ENCODE assay signal across 8 cellular contexts in the genomic region with DNA sequence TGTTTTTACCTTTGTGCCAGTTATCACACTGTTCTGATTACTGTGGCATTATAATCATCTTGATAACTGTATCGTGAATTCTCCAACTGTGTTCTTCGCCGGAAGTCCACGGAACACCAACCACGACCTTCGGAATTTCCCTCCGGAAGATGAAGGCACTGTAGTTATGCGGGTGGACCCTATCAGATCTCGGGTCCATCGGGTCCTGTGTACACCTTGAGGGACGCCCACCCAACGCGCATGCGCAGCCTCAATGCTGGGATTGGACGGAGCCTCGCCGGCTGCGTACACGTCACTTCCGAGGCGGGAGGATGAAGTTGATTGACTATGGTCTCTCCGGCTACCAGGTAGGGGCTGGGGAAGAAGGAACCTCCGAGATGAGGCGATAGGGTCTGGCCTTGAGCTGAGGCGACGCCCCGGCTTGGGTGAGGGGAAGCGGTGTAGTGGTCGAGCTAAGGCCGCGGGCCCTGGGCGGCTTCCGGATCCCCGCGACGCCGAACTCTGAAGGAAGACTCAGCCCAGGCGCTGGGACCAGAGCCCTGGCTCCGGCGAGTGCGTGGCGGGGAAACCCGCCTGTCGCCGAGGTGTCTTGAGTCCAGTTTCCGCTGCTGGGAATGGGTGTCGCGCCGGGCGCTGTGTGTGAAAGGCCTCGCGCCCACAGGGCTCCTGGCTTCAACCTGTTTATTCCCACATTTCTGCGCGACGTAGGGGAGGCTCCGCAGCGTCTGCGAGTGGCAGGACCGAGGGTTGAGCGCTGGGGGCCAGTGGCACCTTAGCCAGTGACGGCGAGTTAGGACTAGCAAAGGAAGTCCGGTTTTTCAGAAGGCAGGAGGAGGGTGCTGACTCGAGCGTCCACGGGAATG. TPM values are rescaled to one million over a fixed set of nuclear protein-coding genes. Genes with fewer than 3 reads are reported as not detected.
A peak's percentile ranks its signal among the peaks of the same experiment; 100 is the strongest.
DNase-seq lines count a peak whose midpoint lies in the region; ATAC-seq and TF ChIP-seq lines count a peak whose summit lies in the region.

A gene with protein sequence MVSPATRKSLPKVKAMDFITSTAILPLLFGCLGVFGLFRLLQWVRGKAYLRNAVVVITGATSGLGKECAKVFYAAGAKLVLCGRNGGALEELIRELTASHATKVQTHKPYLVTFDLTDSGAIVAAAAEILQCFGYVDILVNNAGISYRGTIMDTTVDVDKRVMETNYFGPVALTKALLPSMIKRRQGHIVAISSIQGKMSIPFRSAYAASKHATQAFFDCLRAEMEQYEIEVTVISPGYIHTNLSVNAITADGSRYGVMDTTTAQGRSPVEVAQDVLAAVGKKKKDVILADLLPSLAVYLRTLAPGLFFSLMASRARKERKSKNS (plus strand): TSS at position 320 of the 863 bp plus-strand sequence. CDS start 8 bp downstream, at position 328.

- H3K9me3 Mint-ChIP-seq in CD14-positive monocyte = no peaks in the 10 kb centered on the region
- H3K9me3 Mint-ChIP-seq in activated CD4-positive, alpha-beta memory T cell treated with anti-CD3 and anti-CD28 coated beads for 36 hours = no peaks in the 10 kb centered on the region

- no peaks in the 10 kb centered on the region for H3K9me3 ChIP-seq in right lobe of liver

- peak within 1 kb of the TSS; percentile 64 to 100 (median 90) for H3K4me3 ChIP-seq in dorsolateral prefrontal cortex
- peak within 1 kb of the TSS; percentile 69 to 86 (median 78) for H3K4me3 ChIP-seq in right lobe of liver

- no peaks in the 10 kb centered on the region for H3K36me3 ChIP-seq in right lobe of liver

- peak; percentile 95 for DNase-seq in CD14-positive monocyte (ENCODE audit: low spot score)
- peak; percentile 100 for DNase-seq in NCI-H82 (lab: John Stamatoyannopoulos, UW)
- peak; percentile 98 for DNase-seq in activated CD4-positive, alpha-beta memory T cell treated with anti-CD3 and anti-CD28 coated beads for 36 hours
- peak; percentile 92 to 98 (median 96) for DNase-seq in dorsolateral prefrontal cortex
- peak; percentile 97 to 98 (median 98) for DNase-seq in right lobe of liver
- peak; percentile 97 for DNase-seq in stimulated activated CD4-positive, alpha-beta T cell treated with anti-CD3 and anti-CD28 coated beads, Interleukin-4, amount 100 ng/mL, for 4 hours

- peak within 1 kb of the TSS; percentile 96 to 97 for H3K4me3 Mint-ChIP-seq in CD14-positive monocyte
- H3K4me3 Mint-ChIP-seq in activated CD4-positive, alpha-beta memory T cell treated with anti-CD3 and anti-CD28 coated beads for 36 hours = peak within 1 kb of the TSS; percentile 90

- peaks cover 73% of the 10 kb centered on the region for H3K4me1 Mint-ChIP-seq in CD14-positive monocyte
- peaks cover 31% of the 10 kb centered on the region for H3K4me1 Mint-ChIP-seq in activated CD4-positive, alpha-beta memory T cell treated with anti-CD3 and anti-CD28 coated beads for 36 hours (ENCODE audit: low read depth)

- peak; percentile 93 for ATAC-seq in GM19395 (IDR thresholded peaks at IDR 0.05; ENCODE audit: unreplicated experiment)
- ATAC-seq in HG03565 (IDR thresholded peaks at IDR 0.05; ENCODE audit: unreplicated experiment) = peak; percentile 89
- peak; percentile 96 to 98 (median 96) for ATAC-seq in right lobe of liver

- POLR2A ChIA-PET in activated CD4-positive, alpha-beta memory T cell treated with anti-CD3 and anti-CD28 coated beads for 36 hours (lab: Charles Lee) = interaction anchor here (1.1 kb wide), 1 partner anchor 9 kb away, joined by 3 read pairs; no protein-coding TSS in a partner anchor

- peaks cover 0 to 10% (median 0%) of the 10 kb centered on the region in 4 donors for H3K4me1 ChIP-seq in right lobe of liver

- 0% methylated on average over 33 of the region's 66 CpGs for WGBS in right lobe of liver (ENCODE audit: insufficient coverage, low coverage, low lambda C conversion rate, missing lambda C conversion rate)

- intact Hi-C loops in CD14-positive monocyte (cut with micrococcal nuclease) (loop anchor here (2.0 to 10.0 kb wide), 7 partner anchors 48 to 388 kb away; a partner anchor contains a TSS), dorsolateral prefrontal cortex (cut with DNase I) (loop anchor here (5.0 to 10.0 kb wide), 7 partner anchors 85 to 388 kb away; a partner anchor contains a TSS), right lobe of liver (cut with DNase I) (loop anchor here in 1 of 2 donors (10.0 kb wide), 1 partner anchor 128 kb away; a partner anchor contains a TSS)
- intact Hi-C loops in activated CD4-positive, alpha-beta memory T cell treated with anti-CD3 and anti-CD28 coated beads for 36 hours (cut with micrococcal nuclease) = loop anchor here (1.0 to 2.0 kb wide), 7 partner anchors 28 to 330 kb away; a partner anchor contains a TSS

- H3K27ac ChIP-seq in dorsolateral prefrontal cortex (peak within 1 kb of the TSS in 58 of 59 donors; percentile 15 to 94 (median 74)), right lobe of liver (peak within 1 kb of the TSS; percentile 78 to 83 (median 80))

- CTCF ChIA-PET in activated CD4-positive, alpha-beta memory T cell treated with anti-CD3 and anti-CD28 coated beads for 36 hours (lab: Charles Lee) = interaction anchor here (1.1 to 3.1 kb wide), 5 partner anchors 8 to 152 kb away, joined by 3 to 21 read pairs (median 3); a partner anchor contains a TSS

- TF ChIP-seq CTCF in CD14-positive monocyte (IDR thresholded peaks at IDR 0.05) (no peak), dorsolateral prefrontal cortex (IDR thresholded peaks at IDR 0.05 in 54 of 56, conservative IDR thresholded peaks at IDR 0.05 in 2 of 56; ENCODE audit: low read depth in 1 of 56, partially characterized antibody in 56 of 56) (peak in 21 of 56 donors; percentile 10 to 48 (median 21)), right lobe of liver (IDR thresholded peaks at IDR 0.05) (no peak)

- no peaks in the 10 kb centered on the region for H3K36me3 Mint-ChIP-seq in CD14-positive monocyte
- peaks cover 3% of the 10 kb centered on the region for H3K36me3 Mint-ChIP-seq in activated CD4-positive, alpha-beta memory T cell treated with anti-CD3 and anti-CD28 coated beads for 36 hours

- H3K27ac Mint-ChIP-seq in CD14-positive monocyte = peak within 1 kb of the TSS; percentile 97 to 100 (median 99)
- H3K27ac Mint-ChIP-seq in activated CD4-positive, alpha-beta memory T cell treated with anti-CD3 and anti-CD28 coated beads for 36 hours = peak within 1 kb of the TSS; percentile 88

- H3K27me3 Mint-ChIP-seq in CD14-positive monocyte (ENCODE audit: low read depth in 3 of 3) = peaks cover 0 to 1% (median 0%) of the 10 kb centered on the region in 3 donors
- H3K27me3 Mint-ChIP-seq in activated CD4-positive, alpha-beta memory T cell treated with anti-CD3 and anti-CD28 coated beads for 36 hours = peaks cover 1% of the 10 kb centered on the region

- peak; percentile 67 for TF ChIP-seq POLR2A in right lobe of liver (IDR thresholded peaks at IDR 0.05)

- no peaks in the 10 kb centered on the region for H3K27me3 ChIP-seq in dorsolateral prefrontal cortex
- H3K27me3 ChIP-seq in right lobe of liver = no peaks in the 10 kb centered on the region

RNA-seq across cellular contexts. Expression of the gene that starts here (rescaled TPM):
- polyA plus RNA-seq in CD14-positive monocyte = 10 to 100 TPM; 33.9 to 37.8 TPM
- total RNA-seq in activated CD4-positive, alpha-beta memory T cell treated with anti-CD3 and anti-CD28 coated beads for 36 hours = 10 to 100 TPM; 13.5 to 15.9 TPM
- total RNA-seq in dorsolateral prefrontal cortex = 10 to 100 TPM; 13.4 to 31.5 (median 21.3) TPM
- total RNA-seq in right lobe of liver = 10 to 100 TPM; 10.1 to 34.2 (median 14.8) TPM

Comparison
In these comparisons a context has a peak if more than half of its experiments do, and no peak if none do; other contexts are left out.
1. Peak in every context shown above with its lines: DNase-seq, ATAC-seq, H3K4me3 ChIP-seq and H3K27ac ChIP-seq.